In the genomic region with DNA sequence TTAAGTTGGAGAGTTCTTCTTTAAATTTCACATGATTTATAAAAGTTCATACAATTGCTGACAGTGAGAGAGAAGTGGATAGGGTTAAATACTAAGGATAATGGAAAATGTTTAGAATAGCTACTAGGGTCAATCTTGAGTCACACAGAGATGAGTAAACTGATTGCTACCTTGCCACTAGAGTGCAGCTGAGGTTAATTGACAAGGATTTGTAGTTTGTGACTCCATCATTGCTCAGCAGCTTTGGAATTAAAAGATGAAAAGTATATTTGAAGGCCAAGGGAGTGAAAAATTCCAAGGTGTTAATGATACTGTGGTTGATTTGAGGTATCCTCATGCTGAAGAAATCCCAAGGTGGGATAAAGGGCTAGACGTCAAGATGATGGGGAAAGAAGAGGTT, we compare ENCODE assay signal across 2 cellular contexts.
TF ChIP-seq lines count a peak whose summit lies in the region.

No MANE protein-coding gene starts in this region.

TF ChIP-seq in A549, 52 proteins besides CTCF, POLR2A, EP300 and RAD21:
- TF ChIP-seq FOSL2 (IDR thresholded peaks at IDR 0.05) (no peak), FOSL2 (CRISPR knock-in tag; IDR thresholded peaks at IDR 0.05) (peak; percentile 27; the same call in 1 of the 2 replicates), MAFK (IDR thresholded peaks at IDR 0.05; ENCODE audit: partially characterized antibody) (no peak), ZNF302 (CRISPR knock-in tag; IDR thresholded peaks at IDR 0.05) (no peak), TP53 (CRISPR knock-in tag; IDR thresholded peaks at IDR 0.05) (no peak), HOXB13 (CRISPR knock-in tag; IDR thresholded peaks at IDR 0.05; ENCODE audit: low read depth) (no peak), RFX5 (IDR thresholded peaks at IDR 0.05) (no peak), PHF8 (IDR thresholded peaks at IDR 0.05; ENCODE audit: borderline replicate concordance, low read depth) (no peak)

TF ChIP-seq in HCT116, 20 proteins besides CTCF, POLR2A, EP300 and RAD21:
- TF ChIP-seq ZNF274 (IDR thresholded peaks at IDR 0.05; ENCODE audit: low read depth, low read length) (no peak), ZFX (IDR thresholded peaks at IDR 0.05) (no peak), FOSL1 (IDR thresholded peaks at IDR 0.05; ENCODE audit: low read depth) (peak; percentile 98), EZH2phosphoT487 (IDR thresholded peaks at IDR 0.05; ENCODE audit: borderline replicate concordance) (no peak), EGR1 (IDR thresholded peaks at IDR 0.05; ENCODE audit: low read depth) (no peak; the same call in 1 of the 2 replicates), SRF (IDR thresholded peaks at IDR 0.05; ENCODE audit: low read depth) (peak; percentile 81), POLR2AphosphoS5 (IDR thresholded peaks at IDR 0.05; ENCODE audit: low read depth, low read length) (peak; percentile 64; the same call in 1 of the 2 replicates), JUND (IDR thresholded peaks at IDR 0.05) (peak; percentile 97), YY1 (IDR thresholded peaks at IDR 0.05; ENCODE audit: extremely low read depth, insufficient replicate concordance, low read depth, low read length) (peak; percentile 40), SP1 (IDR thresholded peaks at IDR 0.05; ENCODE audit: low read depth) (peak; percentile 98), TCF7L2 (IDR thresholded peaks at IDR 0.05; ENCODE audit: borderline replicate concordance, extremely low read depth, insufficient read depth, insufficient read length) (peak; percentile 47), EZH2 (IDR thresholded peaks at IDR 0.05) (no peak), ELF1 (IDR thresholded peaks at IDR 0.05; ENCODE audit: borderline replicate concordance, low read depth) (no peak), SIN3A (IDR thresholded peaks at IDR 0.05; ENCODE audit: low read depth) (peak; percentile 74), CEBPB (IDR thresholded peaks at IDR 0.05; ENCODE audit: low read depth) (peak; percentile 85), CBX3 (IDR thresholded peaks at IDR 0.05; ENCODE audit: low read depth) (peak; percentile 88)
- TF ChIP-seq, protein P1, sequence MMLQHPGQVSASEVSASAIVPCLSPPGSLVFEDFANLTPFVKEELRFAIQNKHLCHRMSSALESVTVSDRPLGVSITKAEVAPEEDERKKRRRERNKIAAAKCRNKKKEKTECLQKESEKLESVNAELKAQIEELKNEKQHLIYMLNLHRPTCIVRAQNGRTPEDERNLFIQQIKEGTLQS (IDR thresholded peaks at IDR 0.05): peak; percentile 64; the same call in 1 of the 2 replicates
- TF ChIP-seq, protein P2, sequence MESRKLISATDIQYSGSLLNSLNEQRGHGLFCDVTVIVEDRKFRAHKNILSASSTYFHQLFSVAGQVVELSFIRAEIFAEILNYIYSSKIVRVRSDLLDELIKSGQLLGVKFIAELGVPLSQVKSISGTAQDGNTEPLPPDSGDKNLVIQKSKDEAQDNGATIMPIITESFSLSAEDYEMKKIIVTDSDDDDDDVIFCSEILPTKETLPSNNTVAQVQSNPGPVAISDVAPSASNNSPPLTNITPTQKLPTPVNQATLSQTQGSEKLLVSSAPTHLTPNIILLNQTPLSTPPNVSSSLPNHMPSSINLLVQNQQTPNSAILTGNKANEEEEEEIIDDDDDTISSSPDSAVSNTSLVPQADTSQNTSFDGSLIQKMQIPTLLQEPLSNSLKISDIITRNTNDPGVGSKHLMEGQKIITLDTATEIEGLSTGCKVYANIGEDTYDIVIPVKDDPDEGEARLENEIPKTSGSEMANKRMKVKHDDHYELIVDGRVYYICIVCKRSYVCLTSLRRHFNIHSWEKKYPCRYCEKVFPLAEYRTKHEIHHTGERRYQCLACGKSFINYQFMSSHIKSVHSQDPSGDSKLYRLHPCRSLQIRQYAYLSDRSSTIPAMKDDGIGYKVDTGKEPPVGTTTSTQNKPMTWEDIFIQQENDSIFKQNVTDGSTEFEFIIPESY (IDR thresholded peaks at IDR 0.05; ENCODE audit: extremely low read depth, insufficient replicate concordance, low read length): no peak
- TF ChIP-seq, protein P3, sequence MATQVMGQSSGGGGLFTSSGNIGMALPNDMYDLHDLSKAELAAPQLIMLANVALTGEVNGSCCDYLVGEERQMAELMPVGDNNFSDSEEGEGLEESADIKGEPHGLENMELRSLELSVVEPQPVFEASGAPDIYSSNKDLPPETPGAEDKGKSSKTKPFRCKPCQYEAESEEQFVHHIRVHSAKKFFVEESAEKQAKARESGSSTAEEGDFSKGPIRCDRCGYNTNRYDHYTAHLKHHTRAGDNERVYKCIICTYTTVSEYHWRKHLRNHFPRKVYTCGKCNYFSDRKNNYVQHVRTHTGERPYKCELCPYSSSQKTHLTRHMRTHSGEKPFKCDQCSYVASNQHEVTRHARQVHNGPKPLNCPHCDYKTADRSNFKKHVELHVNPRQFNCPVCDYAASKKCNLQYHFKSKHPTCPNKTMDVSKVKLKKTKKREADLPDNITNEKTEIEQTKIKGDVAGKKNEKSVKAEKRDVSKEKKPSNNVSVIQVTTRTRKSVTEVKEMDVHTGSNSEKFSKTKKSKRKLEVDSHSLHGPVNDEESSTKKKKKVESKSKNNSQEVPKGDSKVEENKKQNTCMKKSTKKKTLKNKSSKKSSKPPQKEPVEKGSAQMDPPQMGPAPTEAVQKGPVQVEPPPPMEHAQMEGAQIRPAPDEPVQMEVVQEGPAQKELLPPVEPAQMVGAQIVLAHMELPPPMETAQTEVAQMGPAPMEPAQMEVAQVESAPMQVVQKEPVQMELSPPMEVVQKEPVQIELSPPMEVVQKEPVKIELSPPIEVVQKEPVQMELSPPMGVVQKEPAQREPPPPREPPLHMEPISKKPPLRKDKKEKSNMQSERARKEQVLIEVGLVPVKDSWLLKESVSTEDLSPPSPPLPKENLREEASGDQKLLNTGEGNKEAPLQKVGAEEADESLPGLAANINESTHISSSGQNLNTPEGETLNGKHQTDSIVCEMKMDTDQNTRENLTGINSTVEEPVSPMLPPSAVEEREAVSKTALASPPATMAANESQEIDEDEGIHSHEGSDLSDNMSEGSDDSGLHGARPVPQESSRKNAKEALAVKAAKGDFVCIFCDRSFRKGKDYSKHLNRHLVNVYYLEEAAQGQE (IDR thresholded peaks at IDR 0.05; ENCODE audit: low read depth): no peak
- TF ChIP-seq, protein P4, sequence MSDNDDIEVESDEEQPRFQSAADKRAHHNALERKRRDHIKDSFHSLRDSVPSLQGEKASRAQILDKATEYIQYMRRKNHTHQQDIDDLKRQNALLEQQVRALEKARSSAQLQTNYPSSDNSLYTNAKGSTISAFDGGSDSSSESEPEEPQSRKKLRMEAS (IDR thresholded peaks at IDR 0.05): peak; percentile 73
TF ChIP-seq in HCT116: peak in this region for 12.
